ENCODE assay signal across 1 cellular context in the genomic region with DNA sequence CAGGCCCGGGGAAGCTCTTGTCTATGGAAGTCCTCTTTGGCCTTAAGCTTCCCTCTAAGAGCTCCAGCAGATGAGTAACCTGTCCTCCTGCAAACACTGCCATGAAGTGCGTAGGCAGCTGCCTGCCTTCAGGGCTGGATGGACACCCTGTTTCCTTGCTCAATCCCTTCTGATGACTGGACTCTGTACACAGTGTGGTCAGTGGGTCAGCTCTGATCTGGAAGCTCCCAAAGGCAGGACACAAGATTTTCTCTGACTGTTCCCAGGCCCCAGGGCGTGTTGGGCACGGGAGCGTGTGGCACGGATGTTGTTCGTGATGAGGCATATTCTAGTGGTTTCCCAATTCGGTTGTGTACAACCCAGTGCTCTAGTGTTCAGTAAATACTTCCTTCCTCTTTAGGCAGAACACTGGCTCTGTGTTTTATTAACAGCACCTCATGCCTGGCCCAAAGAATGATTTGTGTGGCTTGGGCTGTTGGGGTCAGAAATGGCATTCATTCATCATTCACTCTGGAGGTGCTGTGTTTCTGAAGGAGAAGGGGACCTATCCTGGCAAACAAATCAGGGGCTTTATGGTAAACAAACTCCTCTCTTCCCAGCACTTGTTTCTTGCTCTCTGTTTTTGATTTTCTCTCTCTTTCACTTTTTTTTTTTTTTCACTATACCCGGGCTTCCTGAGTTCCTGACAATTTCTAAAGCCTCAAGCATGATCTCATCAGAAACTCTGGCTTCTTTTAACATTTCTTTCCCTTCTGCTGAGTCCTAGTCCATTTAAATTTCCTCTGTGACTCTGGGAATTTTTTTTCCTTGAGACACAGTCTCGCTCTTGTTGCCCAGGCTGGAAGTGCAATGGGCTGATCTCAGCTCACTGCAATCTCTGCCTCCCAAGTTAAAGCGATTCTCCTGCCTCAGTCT.
A peak's percentile ranks its signal among the peaks of the same experiment; 100 is the strongest.
TF ChIP-seq lines count a peak whose summit lies in the region.

No MANE protein-coding gene starts in this region.

TF ChIP-seq in GM12878, 131 proteins besides CTCF, POLR2A, EP300 and RAD21:
- peak; percentile 21; the same call in 1 of the 2 replicates for TF ChIP-seq CBFB (IDR thresholded peaks at IDR 0.05; ENCODE audit: low read depth)
- TF ChIP-seq FOXK2 (IDR thresholded peaks at IDR 0.05): peak; percentile 40
- TF ChIP-seq NR2C1 (IDR thresholded peaks at IDR 0.05): no peak
- no peak for TF ChIP-seq CBX3 (IDR thresholded peaks at IDR 0.05; ENCODE audit: borderline replicate concordance, low read depth)
- TF ChIP-seq NRF1 (conservative IDR thresholded peaks at IDR 0.05; ENCODE audit: low read depth, low read length): no peak
- TF ChIP-seq, protein P1, sequence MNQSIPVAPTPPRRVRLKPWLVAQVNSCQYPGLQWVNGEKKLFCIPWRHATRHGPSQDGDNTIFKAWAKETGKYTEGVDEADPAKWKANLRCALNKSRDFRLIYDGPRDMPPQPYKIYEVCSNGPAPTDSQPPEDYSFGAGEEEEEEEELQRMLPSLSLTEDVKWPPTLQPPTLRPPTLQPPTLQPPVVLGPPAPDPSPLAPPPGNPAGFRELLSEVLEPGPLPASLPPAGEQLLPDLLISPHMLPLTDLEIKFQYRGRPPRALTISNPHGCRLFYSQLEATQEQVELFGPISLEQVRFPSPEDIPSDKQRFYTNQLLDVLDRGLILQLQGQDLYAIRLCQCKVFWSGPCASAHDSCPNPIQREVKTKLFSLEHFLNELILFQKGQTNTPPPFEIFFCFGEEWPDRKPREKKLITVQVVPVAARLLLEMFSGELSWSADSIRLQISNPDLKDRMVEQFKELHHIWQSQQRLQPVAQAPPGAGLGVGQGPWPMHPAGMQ (IDR thresholded peaks at IDR 0.05; ENCODE audit: borderline replicate concordance): no peak
- TF ChIP-seq RUNX3 (IDR thresholded peaks at IDR 0.05; ENCODE audit: low read length): peak; percentile 83
- TF ChIP-seq ETV6 (conservative IDR thresholded peaks at IDR 0.05 in 1 of 2, IDR thresholded peaks at IDR 0.05 in 1 of 2; ENCODE audit: borderline replicate concordance in 1 of 2, low read depth in 1 of 2): peak in 1 of 2 experiments; percentile 61; a peak in 1 of 4 replicates
- TF ChIP-seq, protein P2, sequence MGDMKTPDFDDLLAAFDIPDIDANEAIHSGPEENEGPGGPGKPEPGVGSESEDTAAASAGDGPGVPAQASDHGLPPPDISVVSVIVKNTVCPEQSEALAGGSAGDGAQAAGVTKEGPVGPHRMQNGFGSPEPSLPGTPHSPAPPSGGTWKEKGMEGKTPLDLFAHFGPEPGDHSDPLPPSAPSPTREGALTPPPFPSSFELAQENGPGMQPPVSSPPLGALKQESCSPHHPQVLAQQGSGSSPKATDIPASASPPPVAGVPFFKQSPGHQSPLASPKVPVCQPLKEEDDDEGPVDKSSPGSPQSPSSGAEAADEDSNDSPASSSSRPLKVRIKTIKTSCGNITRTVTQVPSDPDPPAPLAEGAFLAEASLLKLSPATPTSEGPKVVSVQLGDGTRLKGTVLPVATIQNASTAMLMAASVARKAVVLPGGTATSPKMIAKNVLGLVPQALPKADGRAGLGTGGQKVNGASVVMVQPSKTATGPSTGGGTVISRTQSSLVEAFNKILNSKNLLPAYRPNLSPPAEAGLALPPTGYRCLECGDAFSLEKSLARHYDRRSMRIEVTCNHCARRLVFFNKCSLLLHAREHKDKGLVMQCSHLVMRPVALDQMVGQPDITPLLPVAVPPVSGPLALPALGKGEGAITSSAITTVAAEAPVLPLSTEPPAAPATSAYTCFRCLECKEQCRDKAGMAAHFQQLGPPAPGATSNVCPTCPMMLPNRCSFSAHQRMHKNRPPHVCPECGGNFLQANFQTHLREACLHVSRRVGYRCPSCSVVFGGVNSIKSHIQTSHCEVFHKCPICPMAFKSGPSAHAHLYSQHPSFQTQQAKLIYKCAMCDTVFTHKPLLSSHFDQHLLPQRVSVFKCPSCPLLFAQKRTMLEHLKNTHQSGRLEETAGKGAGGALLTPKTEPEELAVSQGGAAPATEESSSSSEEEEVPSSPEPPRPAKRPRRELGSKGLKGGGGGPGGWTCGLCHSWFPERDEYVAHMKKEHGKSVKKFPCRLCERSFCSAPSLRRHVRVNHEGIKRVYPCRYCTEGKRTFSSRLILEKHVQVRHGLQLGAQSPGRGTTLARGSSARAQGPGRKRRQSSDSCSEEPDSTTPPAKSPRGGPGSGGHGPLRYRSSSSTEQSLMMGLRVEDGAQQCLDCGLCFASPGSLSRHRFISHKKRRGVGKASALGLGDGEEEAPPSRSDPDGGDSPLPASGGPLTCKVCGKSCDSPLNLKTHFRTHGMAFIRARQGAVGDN (IDR thresholded peaks at IDR 0.05): peak; percentile 77
- 0 out of 2 replicates have a peak, but pooled peaks have one; percentile 39 for TF ChIP-seq BCL11A (IDR thresholded peaks at IDR 0.05; ENCODE audit: low read depth, low read length)
- no peak for TF ChIP-seq JUND (IDR thresholded peaks at IDR 0.05; ENCODE audit: low read depth, low read length)
- TF ChIP-seq ZNF24 (IDR thresholded peaks at IDR 0.05): peak; percentile 75
- 0 out of 2 replicates have a peak, but pooled peaks have one; percentile 18 for TF ChIP-seq TAF1 (IDR thresholded peaks at IDR 0.05; ENCODE audit: borderline replicate concordance, low read depth, low read length)
- peak; percentile 38; the same call in 1 of the 2 replicates for TF ChIP-seq NFIC (IDR thresholded peaks at IDR 0.05; ENCODE audit: low read depth, low read length)
- 0 out of 2 replicates have a peak, but pooled peaks have one; percentile 21 for TF ChIP-seq DPF2 (IDR thresholded peaks at IDR 0.05)
- peak; percentile 53; the same call in 1 of the 2 replicates for TF ChIP-seq SPI1 (IDR thresholded peaks at IDR 0.05; ENCODE audit: borderline replicate concordance, insufficient read depth, low read depth, low read length)
- TF ChIP-seq IKZF1 (conservative IDR thresholded peaks at IDR 0.05): peak; percentile 51
- TF ChIP-seq BHLHE40 (IDR thresholded peaks at IDR 0.05; ENCODE audit: borderline replicate concordance in 1 of 2, low read depth in 2 of 2, low read length in 1 of 2): peak; percentile 81 to 86
- TF ChIP-seq, protein P3, sequence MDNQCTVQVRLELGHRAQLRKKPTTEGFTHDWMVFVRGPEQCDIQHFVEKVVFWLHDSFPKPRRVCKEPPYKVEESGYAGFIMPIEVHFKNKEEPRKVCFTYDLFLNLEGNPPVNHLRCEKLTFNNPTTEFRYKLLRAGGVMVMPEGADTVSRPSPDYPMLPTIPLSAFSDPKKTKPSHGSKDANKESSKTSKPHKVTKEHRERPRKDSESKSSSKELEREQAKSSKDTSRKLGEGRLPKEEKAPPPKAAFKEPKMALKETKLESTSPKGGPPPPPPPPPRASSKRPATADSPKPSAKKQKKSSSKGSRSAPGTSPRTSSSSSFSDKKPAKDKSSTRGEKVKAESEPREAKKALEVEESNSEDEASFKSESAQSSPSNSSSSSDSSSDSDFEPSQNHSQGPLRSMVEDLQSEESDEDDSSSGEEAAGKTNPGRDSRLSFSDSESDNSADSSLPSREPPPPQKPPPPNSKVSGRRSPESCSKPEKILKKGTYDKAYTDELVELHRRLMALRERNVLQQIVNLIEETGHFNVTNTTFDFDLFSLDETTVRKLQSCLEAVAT (IDR thresholded peaks at IDR 0.05): peak; percentile 34; the same call in 1 of the 2 replicates
- peak; percentile 50; the same call in 1 of the 2 replicates for TF ChIP-seq PAX5 (IDR thresholded peaks at IDR 0.05; ENCODE audit: borderline replicate concordance, low read depth, low read length)
- TF ChIP-seq MTA3 (IDR thresholded peaks at IDR 0.05; ENCODE audit: borderline replicate concordance, low read length): 0 out of 2 replicates have a peak, but pooled peaks have one; percentile 68
- TF ChIP-seq BACH1 (IDR thresholded peaks at IDR 0.05; ENCODE audit: borderline replicate concordance): no peak
- TF ChIP-seq IKZF2 (IDR thresholded peaks at IDR 0.05): peak; percentile 52 to 54
- peak; percentile 15; the same call in 1 of the 2 replicates for TF ChIP-seq TCF3 (IDR thresholded peaks at IDR 0.05; ENCODE audit: borderline replicate concordance, insufficient read depth, low read depth, low read length)
- TF ChIP-seq EED (IDR thresholded peaks at IDR 0.05; ENCODE audit: low read depth): peak; percentile 58; the same call in 1 of the 2 replicates
- peak; percentile 8 for TF ChIP-seq SIX5 (IDR thresholded peaks at IDR 0.05; ENCODE audit: low read depth, low read length, severe bottlenecking)
- TF ChIP-seq ATF7 (IDR thresholded peaks at IDR 0.05; ENCODE audit: low read depth): peak; percentile 30; the same call in 1 of the 2 replicates
- TF ChIP-seq SMAD1 (IDR thresholded peaks at IDR 0.05; ENCODE audit: low read depth, partially characterized antibody): no peak
- TF ChIP-seq MTA2 (IDR thresholded peaks at IDR 0.05; ENCODE audit: low read depth): 0 out of 2 replicates have a peak, but pooled peaks have one; percentile 14
